Comparison of ENCODE assay signal across 23 cellular contexts in the genomic region with DNA sequence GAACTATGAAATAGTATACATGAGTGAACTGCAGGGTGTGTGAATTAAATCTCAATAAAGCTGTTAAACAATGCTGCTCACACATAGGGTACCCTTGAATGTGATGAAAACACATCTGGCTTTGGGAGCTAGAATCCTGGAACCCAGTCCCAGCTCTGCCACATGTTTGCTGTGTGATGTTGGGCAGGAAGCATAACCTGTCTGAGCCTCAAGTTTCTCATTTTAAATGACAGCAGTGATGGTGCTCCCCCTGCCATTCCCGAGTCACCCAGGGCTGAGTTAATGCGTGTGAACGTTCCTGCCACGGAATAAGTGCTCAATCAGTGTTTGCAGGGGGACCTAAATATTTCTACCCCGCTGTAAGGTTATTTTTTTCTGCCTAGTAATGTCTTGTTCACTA. TPM values are rescaled to one million over a fixed set of nuclear protein-coding genes. Genes with fewer than 3 reads are reported as not detected.
A peak's percentile ranks its signal among the peaks of the same experiment; 100 is the strongest.
DNase-seq lines count a peak whose midpoint lies in the region; ATAC-seq, FAIRE-seq and TF ChIP-seq lines count a peak whose summit lies in the region.
"Had no signal": no experiment of that assay in that cellular context is flagged by ENCODE, and none has a peak within 500 bp of the region (broad histone marks: within the 10 kb centered on the region; RNA-seq: fewer than 3 reads in every experiment).

No MANE protein-coding gene starts in this region.

- peak overlapping the region; percentile 48; the same call in 1 of the 2 replicates for H4K91ac ChIP-seq in IMR-90 (ENCODE audit: insufficient read depth, low read depth, low read length)

- H3K4me3 Mint-ChIP-seq in CD14-positive monocyte = no peak overlapping the region
- H3K4me3 Mint-ChIP-seq: CD8-positive, alpha-beta memory T cell had no signal

- H3K4me3 ChIP-seq in IMR-90 (ENCODE audit: insufficient read depth, low read depth, low read length) = no peak overlapping the region
- H3K4me3 ChIP-seq in K562 = no peak overlapping the region
- H3K4me3 ChIP-seq: BLaER1, HAP-1 had no signal

- ATAC-seq in IMR-90 (ENCODE audit: low read depth) (no peak; the same call in 1 of the 2 replicates), K562 (no peak)

- H3K27me3 ChIP-seq in IMR-90 (ENCODE audit: control insufficient read depth, insufficient read depth, low read length) (no peaks in the 10 kb centered on the region), K562 (ENCODE audit: control insufficient read depth in 2 of 2, insufficient read depth in 2 of 2, low read length in 2 of 2) (no peaks in the 10 kb centered on the region)
- H3K27me3 ChIP-seq: BLaER1 had no signal

- H3K14ac ChIP-seq in IMR-90 (replicated peaks; ENCODE audit: low read depth, low read length) = no peak overlapping the region; the same call in 1 of the 2 replicates

- no peak for FAIRE-seq in K562 (lab: Jason Lieb, UNC)
- FAIRE-seq: A204.1, D721Med, HTR-8/SVneo had no signal

- TF ChIP-seq POLR2A in IMR-90 (IDR thresholded peaks at IDR 0.05; ENCODE audit: low read depth, low read length) (no peak), K562 (conservative IDR thresholded peaks at IDR 0.05) (no peak)

- no peak overlapping the region for H3K9ac ChIP-seq in IMR-90 (ENCODE audit: low read depth, low read length)
- H3K9ac ChIP-seq in K562 (ENCODE audit: insufficient read depth in 1 of 2, low read depth in 2 of 2, low read length in 2 of 2) = no peak overlapping the region
- H3K9ac ChIP-seq: BLaER1, SK-N-SH had no signal

- H2AK5ac ChIP-seq in IMR-90 (ENCODE audit: low read depth, low read length) = peak overlapping the region; percentile 36; the same call in 1 of the 2 replicates

- H3K27ac ChIP-seq in 22Rv1 (peak overlapping the region; percentile 54), IMR-90 (ENCODE audit: insufficient read depth, low read length) (peak overlapping the region; percentile 46; the same call in 1 of the 2 replicates), K562 (ENCODE audit: extremely low read depth, low read depth, low read length) (no peak overlapping the region)
- H3K27ac ChIP-seq: BLaER1 had no signal

- peak overlapping the region; percentile 52; the same call in 1 of the 2 replicates for H3K4ac ChIP-seq in IMR-90 (ENCODE audit: low read depth, low read length)

- no peak overlapping the region for H2AFZ ChIP-seq in IMR-90 (replicated peaks; ENCODE audit: low read length, poor library complexity)
- H2AFZ ChIP-seq in K562 (ENCODE audit: low read depth, low read length) = no peak overlapping the region

- H4K5ac ChIP-seq in IMR-90 (ENCODE audit: low read depth, low read length) = no peak overlapping the region; the same call in 1 of the 2 replicates

- peak overlapping the region; percentile 28 for H3K4me2 ChIP-seq in IMR-90 (ENCODE audit: low read depth, low read length)
- H3K4me2 ChIP-seq in K562 (ENCODE audit: insufficient read depth, low read length) = no peak overlapping the region
- H3K4me2 ChIP-seq: BLaER1, SK-N-SH had no signal

- no peaks in the 10 kb centered on the region for H3K79me2 ChIP-seq in K562 (ENCODE audit: control insufficient read depth, insufficient read depth, low read length)

- intact Hi-C loops in IMR-90 (cut with micrococcal nuclease) (no loop called here), K562 (cut with micrococcal nuclease) (no loop called here), CD14-positive monocyte (cut with micrococcal nuclease) (no loop called here)

- peak overlapping the region; percentile 1; the same call in 1 of the 2 replicates for H3K23ac ChIP-seq in IMR-90 (ENCODE audit: low read depth, low read length)

- no peak overlapping the region for H3K27ac Mint-ChIP-seq in CD14-positive monocyte

- TF ChIP-seq CTCF in 22Rv1 (IDR thresholded peaks at IDR 0.05) (no peak), IMR-90 (conservative IDR thresholded peaks at IDR 0.05; ENCODE audit: low read depth, low read length) (no peak), K562 (IDR thresholded peaks at IDR 0.05 in 2 of 3, conservative IDR thresholded peaks at IDR 0.05 in 1 of 3; ENCODE audit: insufficient read depth in 2 of 3, low read depth in 1 of 3, low read length in 3 of 3) (no peak), CD14-positive monocyte (IDR thresholded peaks at IDR 0.05) (no peak)

- peak overlapping the region; percentile 18 to 69; a peak in 3 of 4 replicates for H4K8ac ChIP-seq in IMR-90 (ENCODE audit: low read depth in 2 of 2, low read length in 2 of 2)

- peaks cover 58% of the 10 kb centered on the region for H4K20me1 ChIP-seq in IMR-90 (ENCODE audit: insufficient read depth, low read length)
- H4K20me1 ChIP-seq in K562 (replicated peaks; ENCODE audit: control insufficient read depth, insufficient read depth, low read length) = no peaks in the 10 kb centered on the region
- H4K20me1 ChIP-seq: BLaER1 had no signal

- DNase-seq in IMR-90 = no peak
- no peak for DNase-seq in K562 (ENCODE audit: extremely low read depth in 1 of 4, low spot score in 3 of 4)
- peak; percentile 9 for DNase-seq in mesenteric fat pad (ENCODE audit: low spot score)
- no peak for DNase-seq in KBM-7
- no peak for DNase-seq in kidney glomerular epithelial cell (lab: John Stamatoyannopoulos, UW)
- no peak for DNase-seq in CD14-positive monocyte (ENCODE audit: low spot score)
- DNase-seq in DMS79 treated with DMSO at 0.1 percent for 48 hours (lab: John Stamatoyannopoulos, UW) = no peak
- DNase-seq: CD8-positive, alpha-beta memory T cell; DMS79; NCI-H1105 treated with DMSO at 0.1 percent for 48 hours; NCI-H1694 treated with DMSO at 0.1 percent for 48 hours; NCI-H2227 treated with DMSO at 0.1 percent for 48 hours; NCI-H510A treated with DMSO at 0.1 percent for 48 hours; NCI-H774; SHP77 treated with DMSO at 0.1 percent for 48 hours; SK-N-SH had no signal

- H2BK5ac ChIP-seq in IMR-90 (ENCODE audit: low read depth, low read length, poor library complexity, severe bottlenecking) = peak overlapping the region; percentile 59

- H3K9me3 Mint-ChIP-seq in CD14-positive monocyte = peaks cover 0 to 5% (median 0%) of the 10 kb centered on the region in 7 donors

- no peaks in the 10 kb centered on the region for H3K36me3 Mint-ChIP-seq in CD14-positive monocyte
- H3K36me3 Mint-ChIP-seq: CD8-positive, alpha-beta memory T cell had no signal

- H3K9me3 ChIP-seq in IMR-90 (ENCODE audit: control insufficient read depth, insufficient read depth, low read length) (no peaks in the 10 kb centered on the region), K562 (replicated peaks; ENCODE audit: control insufficient read depth, insufficient read depth, low read depth, low read length) (no peaks in the 10 kb centered on the region)
- H3K9me3 ChIP-seq: HAP-1, SK-N-SH had no signal

- peak overlapping the region; percentile 8; the same call in 1 of the 2 replicates for H2BK20ac ChIP-seq in IMR-90 (ENCODE audit: low read depth, low read length)

- BruUV-seq in IMR-90 (replicated peaks; lab: Mats Ljungman, UMichigan) (no TSS peak), K562 (replicated peaks; lab: Mats Ljungman, UMichigan) (no TSS peak)

- H3K4me1 ChIP-seq in IMR-90 (ENCODE audit: control insufficient read depth, insufficient read depth, low read length) (peaks cover 22% of the 10 kb centered on the region), K562 (replicated peaks in 1 of 2; ENCODE audit: control insufficient read depth in 2 of 2, insufficient read depth in 2 of 2, low read length in 2 of 2) (no peaks in the 10 kb centered on the region)
- H3K4me1 ChIP-seq: HAP-1 had no signal

- H3K79me1 ChIP-seq in IMR-90 (ENCODE audit: low read depth in 1 of 2, low read length in 2 of 2) = peaks cover 43 to 76% of the 10 kb centered on the region in 2 experiments

- peak overlapping the region; percentile 58 for H2BK120ac ChIP-seq in IMR-90 (ENCODE audit: low read depth, low read length)

- TF ChIP-seq RAD21 in IMR-90 (IDR thresholded peaks at IDR 0.05; ENCODE audit: low read length) (no peak), K562 (CRISPR knock-in tag; conservative IDR thresholded peaks at IDR 0.05 in 1 of 2, IDR thresholded peaks at IDR 0.05 in 1 of 2) (no peak)

- H3K36me3 ChIP-seq in IMR-90 (ENCODE audit: control insufficient read depth, insufficient read depth, low read length) = peaks cover 30% of the 10 kb centered on the region
- no peaks in the 10 kb centered on the region for H3K36me3 ChIP-seq in K562 (ENCODE audit: control insufficient read depth, insufficient read depth, low read length)
- H3K36me3 ChIP-seq: HAP-1 had no signal

- H3K9me1 ChIP-seq in IMR-90 (ENCODE audit: insufficient read depth, low read length) = peaks cover 39% of the 10 kb centered on the region
- no peaks in the 10 kb centered on the region for H3K9me1 ChIP-seq in K562 (ENCODE audit: control insufficient read depth, insufficient read depth, low read length)

- H3K27me3 Mint-ChIP-seq in CD14-positive monocyte (ENCODE audit: low read depth in 3 of 3) = peaks cover 3 to 6% (median 5%) of the 10 kb centered on the region in 3 donors

- CTCF ChIA-PET in IMR-90 (lab: Yijun Ruan, JAX) = interaction anchor here (0.6 to 1.0 kb wide), 2 partner anchors 9 to 69 kb away, joined by 3 read pairs; no protein-coding TSS in a partner anchor
- CTCF ChIA-PET in K562 (lab: Yijun Ruan, JAX; ENCODE audit: low intra/inter-chr PET ratio) = no interaction called here

- dilution Hi-C loops in IMR-90 (cut with HindIII; ENCODE audit: low sequenced_read_pairs, unreplicated experiment) = no loop called here

- H3K18ac ChIP-seq in IMR-90 (ENCODE audit: low read depth, low read length) = peak overlapping the region; percentile 36; the same call in 1 of the 2 replicates

- in situ Hi-C loops in IMR-90 (cut with MboI; ENCODE audit: low sequenced_read_pairs) = no loop called here
- in situ Hi-C loops in K562 (cut with MboI) = no loop called here
- in situ Hi-C loops in KBM-7 (cut with MboI; ENCODE audit: low pct_unique_long_range_greater_than_20kb, low sequenced_read_pairs) = no loop called here

- POLR2A ChIA-PET in IMR-90 (lab: Charles Lee; ENCODE audit: unreplicated experiment) (interaction anchor here (1.4 kb wide), 1 partner anchor 11 kb away, joined by 3 read pairs; the partner anchor contains the start of gene EVC), K562 (lab: Yijun Ruan, JAX) (interaction anchor here (0.6 kb wide), 1 partner anchor 29 kb away, joined by 3 read pairs; no protein-coding TSS in a partner anchor)

- H3K56ac ChIP-seq in IMR-90 (ENCODE audit: extremely low read depth, insufficient read depth, low read length) = peak overlapping the region; percentile 61

- H2BK15ac ChIP-seq in IMR-90 (ENCODE audit: low read depth, low read length) = peak overlapping the region; percentile 66; the same call in 2 of the 3 replicates

- H3K4me1 Mint-ChIP-seq in CD14-positive monocyte = no peaks in the 10 kb centered on the region
- H3K4me1 Mint-ChIP-seq: CD8-positive, alpha-beta memory T cell had no signal

- WGBS in IMR-90 (ENCODE audit: extremely low coverage in 2 of 2, insufficient read length in 1 of 2), 2 experiments = no CpG with 5 or more reads among the region's 5 CpGs
- WGBS in K562 (ENCODE audit: insufficient coverage, low coverage, missing lambda C conversion rate) = 6% methylated on average over 5 of the region's 5 CpGs

- TF ChIP-seq EP300 in K562 (IDR thresholded peaks at IDR 0.05; ENCODE audit: low read length) = no peak

- peak overlapping the region; percentile 22 for H2AK9ac ChIP-seq in IMR-90 (replicated peaks; ENCODE audit: low read depth, low read length, poor library complexity)

RNA-seq across cellular contexts. Expression of gene EVC, which starts 10.9 kb away (rescaled TPM):
- total RNA-seq in IMR-90 (2012; rRNA removed) (15.3 and 16.8 TPM in 2 replicates), K562 (2014; rRNA removed) (0.91 and 2.3 TPM in 2 replicates), K562 (2014; rRNA removed; fragmentation: Illumina TruSeq; extraction: Trizol) (1.1 and 1.2 TPM in 2 replicates), K562 (2015; rRNA removed; fragmentation: Illumina TruSeq; extraction: Trizol) (1.4 and 1.7 TPM in 2 replicates), K562 (2021) (3.2 and 3.4 TPM in 2 replicates), mesenteric fat pad (16.6 TPM)
- polyA plus RNA-seq in IMR-90 (2012; rRNA removed) (18.8 and 18.9 TPM in 2 replicates), K562 (2011; rRNA removed) (0.01 and 0.22 TPM in 2 replicates), K562 (2014; fragmentation: Illumina TruSeq; extraction: Trizol) (1.2 and 1.5 TPM in 2 replicates), K562 (2014; fragmentation: Nextera tagmentation; extraction: Ambion mirVana) (under 1 TPM; 0.03 to 0.08 TPM), K562 (2014; rRNA removed) (2.6 and 2.7 TPM in 2 replicates), CD14-positive monocyte (not detected)
- 9.8 and 15.9 TPM in 2 replicates for polyA plus RNA-seq in IMR-90 (2012; cell fraction: cytosol; rRNA removed)
- 29.5 and 41.2 TPM in 2 replicates for polyA plus RNA-seq in IMR-90 (2012; cell fraction: nucleus; rRNA removed; ENCODE audit: low replicate concordance)
- total RNA-seq in K562 (2011; cell fraction: chromatin; rRNA removed; ENCODE audit: low replicate concordance) = 3.4 and 3.9 TPM in 2 replicates
- total RNA-seq in K562 (2011; cell fraction: nucleolus; rRNA removed) = 1.3 and 1.6 TPM in 2 replicates
- 1.1 and 2.0 TPM in 2 replicates for total RNA-seq in K562 (2011; cell fraction: nucleoplasm; rRNA removed)
- polyA plus RNA-seq in K562 (2011; cell fraction: cytosol; rRNA removed) = 0.01 and 0.10 TPM in 2 replicates
- polyA plus RNA-seq in K562 (2011; cell fraction: nucleus; rRNA removed) = 0.03 and 1.2 TPM in 2 replicates
- 1.3 and 3.9 TPM in 2 replicates for polyA plus RNA-seq in K562 (2012)
- 0.06 and 0.18 TPM in 2 replicates for polyA minus RNA-seq in K562 (2011; rRNA and poly(A)+ RNA removed)
- 0.10 TPM in 1 of 2 replicates, not detected in the other for polyA minus RNA-seq in K562 (2011; cell fraction: cytosol; rRNA and poly(A)+ RNA removed)
- polyA minus RNA-seq in K562 (2011; cell fraction: nucleus; rRNA and poly(A)+ RNA removed) = 0.44 and 1.1 TPM in 2 replicates
- total RNA-seq: OCI-LY7 had no signal

RNA-seq across cellular contexts. Expression of gene EVC2, which starts 13.6 kb away (rescaled TPM):
- total RNA-seq in IMR-90 (2012; rRNA removed) (5.8 and 5.9 TPM in 2 replicates), K562 (2014; rRNA removed) (0.54 and 0.61 TPM in 2 replicates), K562 (2014; rRNA removed; fragmentation: Illumina TruSeq; extraction: Trizol) (0.29 and 0.45 TPM in 2 replicates), K562 (2015; rRNA removed; fragmentation: Illumina TruSeq; extraction: Trizol) (0.45 and 0.51 TPM in 2 replicates), K562 (2021) (0.47 and 0.55 TPM in 2 replicates), mesenteric fat pad (4.0 TPM)
- polyA plus RNA-seq in IMR-90 (2012; rRNA removed) (2.4 and 2.7 TPM in 2 replicates), K562 (2011; rRNA removed) (0.03 TPM in 1 of 2 replicates, not detected in the other), K562 (2014; fragmentation: Illumina TruSeq; extraction: Trizol) (0.26 and 0.33 TPM in 2 replicates), K562 (2014; fragmentation: Nextera tagmentation; extraction: Ambion mirVana) (under 1 TPM in 1 of 2 experiments, not detected in 1; 0.07 TPM), K562 (2014; rRNA removed) (0.36 and 0.42 TPM in 2 replicates), CD14-positive monocyte (under 1 TPM; 0.04 to 0.08 TPM)
- polyA plus RNA-seq in IMR-90 (2012; cell fraction: cytosol; rRNA removed) = 1.5 and 1.9 TPM in 2 replicates
- polyA plus RNA-seq in IMR-90 (2012; cell fraction: nucleus; rRNA removed; ENCODE audit: low replicate concordance) = 6.1 and 7.2 TPM in 2 replicates
- total RNA-seq in K562 (2011; cell fraction: chromatin; rRNA removed; ENCODE audit: low replicate concordance) = 0.62 and 0.63 TPM in 2 replicates
- total RNA-seq in K562 (2011; cell fraction: nucleolus; rRNA removed) = 0.26 and 0.33 TPM in 2 replicates
- 0.31 and 0.51 TPM in 2 replicates for total RNA-seq in K562 (2011; cell fraction: nucleoplasm; rRNA removed)
- polyA plus RNA-seq in K562 (2011; cell fraction: cytosol; rRNA removed) = 0.01 TPM in 1 of 2 replicates, not detected in the other
- 0.10 TPM in 1 of 2 replicates, not detected in the other for polyA plus RNA-seq in K562 (2011; cell fraction: nucleus; rRNA removed)
- polyA plus RNA-seq in K562 (2012) = 0.36 and 1.2 TPM in 2 replicates
- polyA minus RNA-seq in K562 (2011; rRNA and poly(A)+ RNA removed) = 0.04 TPM in 1 of 2 replicates, not detected in the other
- not detected in 2 replicates for polyA minus RNA-seq in K562 (2011; cell fraction: cytosol; rRNA and poly(A)+ RNA removed)
- polyA minus RNA-seq in K562 (2011; cell fraction: nucleus; rRNA and poly(A)+ RNA removed) = 0.13 TPM in 1 of 2 replicates, not detected in the other
- polyA plus RNA-seq: SK-N-SH had no signal
